Comparison of ENCODE assay signal across 1 cellular context in genomic region chr3:186930143-186930638, GRCh38.
TF ChIP-seq lines count a peak whose summit lies in the region.

A gene with protein sequence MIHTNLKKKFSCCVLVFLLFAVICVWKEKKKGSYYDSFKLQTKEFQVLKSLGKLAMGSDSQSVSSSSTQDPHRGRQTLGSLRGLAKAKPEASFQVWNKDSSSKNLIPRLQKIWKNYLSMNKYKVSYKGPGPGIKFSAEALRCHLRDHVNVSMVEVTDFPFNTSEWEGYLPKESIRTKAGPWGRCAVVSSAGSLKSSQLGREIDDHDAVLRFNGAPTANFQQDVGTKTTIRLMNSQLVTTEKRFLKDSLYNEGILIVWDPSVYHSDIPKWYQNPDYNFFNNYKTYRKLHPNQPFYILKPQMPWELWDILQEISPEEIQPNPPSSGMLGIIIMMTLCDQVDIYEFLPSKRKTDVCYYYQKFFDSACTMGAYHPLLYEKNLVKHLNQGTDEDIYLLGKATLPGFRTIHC (plus strand): TSS chr3:186930526. CDS start chr3:187042704, 112,178 bp downstream.

TF ChIP-seq in K562, 482 proteins besides CTCF, POLR2A, EP300 and RAD21 (continued from another document and continues in another):
- 0 out of 4 replicates have a peak, but pooled peaks of 1 of the 2 experiments have one; percentile 26 for TF ChIP-seq ZMIZ1 (IDR thresholded peaks at IDR 0.05; ENCODE audit: low read depth in 2 of 2, low read length in 2 of 2)
- TF ChIP-seq RBM25 (IDR thresholded peaks at IDR 0.05; ENCODE audit: low read depth, low read length, severe bottlenecking), result no peak
- no peak for TF ChIP-seq PHF8 (IDR thresholded peaks at IDR 0.05; ENCODE audit: borderline replicate concordance, low read length)
- TF ChIP-seq, protein P1, sequence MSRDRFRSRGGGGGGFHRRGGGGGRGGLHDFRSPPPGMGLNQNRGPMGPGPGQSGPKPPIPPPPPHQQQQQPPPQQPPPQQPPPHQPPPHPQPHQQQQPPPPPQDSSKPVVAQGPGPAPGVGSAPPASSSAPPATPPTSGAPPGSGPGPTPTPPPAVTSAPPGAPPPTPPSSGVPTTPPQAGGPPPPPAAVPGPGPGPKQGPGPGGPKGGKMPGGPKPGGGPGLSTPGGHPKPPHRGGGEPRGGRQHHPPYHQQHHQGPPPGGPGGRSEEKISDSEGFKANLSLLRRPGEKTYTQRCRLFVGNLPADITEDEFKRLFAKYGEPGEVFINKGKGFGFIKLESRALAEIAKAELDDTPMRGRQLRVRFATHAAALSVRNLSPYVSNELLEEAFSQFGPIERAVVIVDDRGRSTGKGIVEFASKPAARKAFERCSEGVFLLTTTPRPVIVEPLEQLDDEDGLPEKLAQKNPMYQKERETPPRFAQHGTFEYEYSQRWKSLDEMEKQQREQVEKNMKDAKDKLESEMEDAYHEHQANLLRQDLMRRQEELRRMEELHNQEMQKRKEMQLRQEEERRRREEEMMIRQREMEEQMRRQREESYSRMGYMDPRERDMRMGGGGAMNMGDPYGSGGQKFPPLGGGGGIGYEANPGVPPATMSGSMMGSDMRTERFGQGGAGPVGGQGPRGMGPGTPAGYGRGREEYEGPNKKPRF (IDR thresholded peaks at IDR 0.05; ENCODE audit: low read depth, low read length), result no peak
- TF ChIP-seq ZNF586 (CRISPR knock-in tag; conservative IDR thresholded peaks at IDR 0.05), result no peak
- TF ChIP-seq RNF2 (IDR thresholded peaks at IDR 0.05), result no peak
- no peak for TF ChIP-seq STAT5B (CRISPR knock-in tag; IDR thresholded peaks at IDR 0.05)
- TF ChIP-seq, protein P2, sequence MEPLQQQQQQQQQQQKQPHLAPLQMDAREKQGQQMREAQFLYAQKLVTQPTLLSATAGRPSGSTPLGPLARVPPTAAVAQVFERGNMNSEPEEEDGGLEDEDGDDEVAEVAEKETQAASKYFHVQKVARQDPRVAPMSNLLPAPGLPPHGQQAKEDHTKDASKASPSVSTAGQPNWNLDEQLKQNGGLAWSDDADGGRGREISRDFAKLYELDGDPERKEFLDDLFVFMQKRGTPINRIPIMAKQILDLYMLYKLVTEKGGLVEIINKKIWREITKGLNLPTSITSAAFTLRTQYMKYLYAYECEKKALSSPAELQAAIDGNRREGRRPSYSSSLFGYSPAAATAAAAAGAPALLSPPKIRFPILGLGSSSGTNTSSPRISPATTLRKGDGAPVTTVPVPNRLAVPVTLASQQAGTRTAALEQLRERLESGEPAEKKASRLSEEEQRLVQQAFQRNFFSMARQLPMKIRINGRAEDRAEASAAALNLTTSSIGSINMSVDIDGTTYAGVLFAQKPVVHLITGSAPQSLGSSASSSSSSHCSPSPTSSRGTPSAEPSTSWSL (CRISPR knock-in tag; IDR thresholded peaks at IDR 0.05; ENCODE audit: borderline replicate concordance), result no peak
- no peak for TF ChIP-seq DDX20 (tag; IDR thresholded peaks at IDR 0.05; ENCODE audit: low read depth)
- 0 out of 2 replicates have a peak, but pooled peaks have one; percentile 6 for TF ChIP-seq CEBPG (CRISPR knock-in tag; IDR thresholded peaks at IDR 0.05)
- TF ChIP-seq CEBPG (tag; conservative IDR thresholded peaks at IDR 0.05 in 1 of 2, IDR thresholded peaks at IDR 0.05 in 1 of 2), result no peak
- no peak for TF ChIP-seq REST (CRISPR knock-in tag; IDR thresholded peaks at IDR 0.05; ENCODE audit: low read depth)
- TF ChIP-seq KAT7 (CRISPR knock-in tag; IDR thresholded peaks at IDR 0.05; ENCODE audit: borderline replicate concordance), result peak; percentile 1; the same call in 1 of the 2 replicates
- no peak for TF ChIP-seq PPARD (CRISPR knock-in tag; IDR thresholded peaks at IDR 0.05)
- TF ChIP-seq, protein P3, sequence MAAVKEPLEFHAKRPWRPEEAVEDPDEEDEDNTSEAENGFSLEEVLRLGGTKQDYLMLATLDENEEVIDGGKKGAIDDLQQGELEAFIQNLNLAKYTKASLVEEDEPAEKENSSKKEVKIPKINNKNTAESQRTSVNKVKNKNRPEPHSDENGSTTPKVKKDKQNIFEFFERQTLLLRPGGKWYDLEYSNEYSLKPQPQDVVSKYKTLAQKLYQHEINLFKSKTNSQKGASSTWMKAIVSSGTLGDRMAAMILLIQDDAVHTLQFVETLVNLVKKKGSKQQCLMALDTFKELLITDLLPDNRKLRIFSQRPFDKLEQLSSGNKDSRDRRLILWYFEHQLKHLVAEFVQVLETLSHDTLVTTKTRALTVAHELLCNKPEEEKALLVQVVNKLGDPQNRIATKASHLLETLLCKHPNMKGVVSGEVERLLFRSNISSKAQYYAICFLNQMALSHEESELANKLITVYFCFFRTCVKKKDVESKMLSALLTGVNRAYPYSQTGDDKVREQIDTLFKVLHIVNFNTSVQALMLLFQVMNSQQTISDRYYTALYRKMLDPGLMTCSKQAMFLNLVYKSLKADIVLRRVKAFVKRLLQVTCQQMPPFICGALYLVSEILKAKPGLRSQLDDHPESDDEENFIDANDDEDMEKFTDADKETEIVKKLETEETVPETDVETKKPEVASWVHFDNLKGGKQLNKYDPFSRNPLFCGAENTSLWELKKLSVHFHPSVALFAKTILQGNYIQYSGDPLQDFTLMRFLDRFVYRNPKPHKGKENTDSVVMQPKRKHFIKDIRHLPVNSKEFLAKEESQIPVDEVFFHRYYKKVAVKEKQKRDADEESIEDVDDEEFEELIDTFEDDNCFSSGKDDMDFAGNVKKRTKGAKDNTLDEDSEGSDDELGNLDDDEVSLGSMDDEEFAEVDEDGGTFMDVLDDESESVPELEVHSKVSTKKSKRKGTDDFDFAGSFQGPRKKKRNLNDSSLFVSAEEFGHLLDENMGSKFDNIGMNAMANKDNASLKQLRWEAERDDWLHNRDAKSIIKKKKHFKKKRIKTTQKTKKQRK (IDR thresholded peaks at IDR 0.05; ENCODE audit: borderline replicate concordance, low read depth, low read length), result no peak
- no peak for TF ChIP-seq TARDBP (IDR thresholded peaks at IDR 0.05)
- no peak for TF ChIP-seq NFATC3 (IDR thresholded peaks at IDR 0.05)
- TF ChIP-seq EP400 (IDR thresholded peaks at IDR 0.05), result peak; percentile 61
- TF ChIP-seq PCBP2 (IDR thresholded peaks at IDR 0.05; ENCODE audit: low read depth, low read length, poor library complexity, severe bottlenecking), result no peak
- no peak for TF ChIP-seq CHD1 (IDR thresholded peaks at IDR 0.05; ENCODE audit: low read length)
- TF ChIP-seq CHCHD3 (CRISPR knock-in tag; IDR thresholded peaks at IDR 0.05), result no peak
- TF ChIP-seq, protein P4, sequence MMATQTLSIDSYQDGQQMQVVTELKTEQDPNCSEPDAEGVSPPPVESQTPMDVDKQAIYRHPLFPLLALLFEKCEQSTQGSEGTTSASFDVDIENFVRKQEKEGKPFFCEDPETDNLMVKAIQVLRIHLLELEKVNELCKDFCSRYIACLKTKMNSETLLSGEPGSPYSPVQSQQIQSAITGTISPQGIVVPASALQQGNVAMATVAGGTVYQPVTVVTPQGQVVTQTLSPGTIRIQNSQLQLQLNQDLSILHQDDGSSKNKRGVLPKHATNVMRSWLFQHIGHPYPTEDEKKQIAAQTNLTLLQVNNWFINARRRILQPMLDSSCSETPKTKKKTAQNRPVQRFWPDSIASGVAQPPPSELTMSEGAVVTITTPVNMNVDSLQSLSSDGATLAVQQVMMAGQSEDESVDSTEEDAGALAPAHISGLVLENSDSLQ (IDR thresholded peaks at IDR 0.05), result no peak
- TF ChIP-seq ZNF655 (CRISPR knock-in tag; IDR thresholded peaks at IDR 0.05), result no peak
- no peak for TF ChIP-seq HDAC8 (tag; IDR thresholded peaks at IDR 0.05)
- TF ChIP-seq ARID3A (IDR thresholded peaks at IDR 0.05; ENCODE audit: borderline replicate concordance, low read depth, low read length), result no peak
- peak; percentile 47; the same call in 1 of the 2 replicates for TF ChIP-seq ZNF830 (CRISPR knock-in tag; IDR thresholded peaks at IDR 0.05)
- TF ChIP-seq, protein P5, sequence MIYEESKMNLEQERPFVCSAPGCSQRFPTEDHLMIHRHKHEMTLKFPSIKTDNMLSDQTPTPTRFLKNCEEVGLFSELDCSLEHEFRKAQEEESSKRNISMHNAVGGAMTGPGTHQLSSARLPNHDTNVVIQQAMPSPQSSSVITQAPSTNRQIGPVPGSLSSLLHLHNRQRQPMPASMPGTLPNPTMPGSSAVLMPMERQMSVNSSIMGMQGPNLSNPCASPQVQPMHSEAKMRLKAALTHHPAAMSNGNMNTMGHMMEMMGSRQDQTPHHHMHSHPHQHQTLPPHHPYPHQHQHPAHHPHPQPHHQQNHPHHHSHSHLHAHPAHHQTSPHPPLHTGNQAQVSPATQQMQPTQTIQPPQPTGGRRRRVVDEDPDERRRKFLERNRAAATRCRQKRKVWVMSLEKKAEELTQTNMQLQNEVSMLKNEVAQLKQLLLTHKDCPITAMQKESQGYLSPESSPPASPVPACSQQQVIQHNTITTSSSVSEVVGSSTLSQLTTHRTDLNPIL (CRISPR knock-in tag; IDR thresholded peaks at IDR 0.05), result no peak
- TF ChIP-seq ASH1L (IDR thresholded peaks at IDR 0.05; ENCODE audit: borderline replicate concordance, low read depth, partially characterized antibody), result no peak
- no peak for TF ChIP-seq ARID1B (IDR thresholded peaks at IDR 0.05)
- TF ChIP-seq SREBF1 (IDR thresholded peaks at IDR 0.05; ENCODE audit: borderline replicate concordance, low read depth, low read length), result peak; percentile 36; the same call in 1 of the 2 replicates
- TF ChIP-seq TEAD1 (CRISPR knock-in tag; IDR thresholded peaks at IDR 0.05), result peak in 1 of 2 experiments; percentile 56; a peak in 1 of 4 replicates
- peak in 1 of 2 experiments; percentile 98; a peak in 2 of 3 replicates for TF ChIP-seq CBX3 (IDR thresholded peaks at IDR 0.05; ENCODE audit: borderline replicate concordance in 1 of 2, low read length in 2 of 2)
- TF ChIP-seq, protein P6, sequence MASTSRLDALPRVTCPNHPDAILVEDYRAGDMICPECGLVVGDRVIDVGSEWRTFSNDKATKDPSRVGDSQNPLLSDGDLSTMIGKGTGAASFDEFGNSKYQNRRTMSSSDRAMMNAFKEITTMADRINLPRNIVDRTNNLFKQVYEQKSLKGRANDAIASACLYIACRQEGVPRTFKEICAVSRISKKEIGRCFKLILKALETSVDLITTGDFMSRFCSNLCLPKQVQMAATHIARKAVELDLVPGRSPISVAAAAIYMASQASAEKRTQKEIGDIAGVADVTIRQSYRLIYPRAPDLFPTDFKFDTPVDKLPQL (IDR thresholded peaks at IDR 0.05; ENCODE audit: extremely low read depth, insufficient read length), result no peak
- TF ChIP-seq ESRRB (CRISPR knock-in tag; IDR thresholded peaks at IDR 0.05; ENCODE audit: borderline replicate concordance), result no peak
- TF ChIP-seq LARP7 (IDR thresholded peaks at IDR 0.05), result no peak
